ENCODE assay signal across 8 cellular contexts in genomic region chr2:75710577-75711253, GRCh38. TPM values are rescaled to one million over a fixed set of nuclear protein-coding genes. Genes with fewer than 3 reads are reported as not detected.
DNase-seq lines count a peak whose midpoint lies in the region; ATAC-seq and TF ChIP-seq lines count a peak whose summit lies in the region.

TSS of gene GCFC2 (minus strand) at chr2:75710915. CDS start at chr2:75710855, 60 bp downstream.

- H3K9me3 ChIP-seq in heart right ventricle = no peaks in the 10 kb centered on the region

- H3K4me3 ChIP-seq in GM12875 (ENCODE audit: low read depth, low read length) (peak within 1 kb of the TSS; percentile 54), heart right ventricle (peak within 1 kb of the TSS; percentile 52 to 93 (median 81))

- H3K27ac Mint-ChIP-seq in progenitor cell of endocrine pancreas = peak within 1 kb of the TSS; percentile 98

- H3K36me3 ChIP-seq in heart right ventricle = peaks cover 0 to 8% (median 4%) of the 10 kb centered on the region in 9 donors

- H3K9me3 Mint-ChIP-seq in progenitor cell of endocrine pancreas (ENCODE audit: low read depth) = peaks cover 5% of the 10 kb centered on the region

- peaks cover 11% of the 10 kb centered on the region for H3K36me3 Mint-ChIP-seq in progenitor cell of endocrine pancreas (ENCODE audit: insufficient read depth)

- WGBS in adipose tissue, 3 donors = 0 to 2% (median 1%) methylated on average over 55 to 66 of the region's 66 CpGs
- WGBS in heart right ventricle, 2 donors = 1% methylated on average over 66 of the region's 66 CpGs

- TF ChIP-seq CTCF in GM12875 (IDR thresholded peaks at IDR 0.05; ENCODE audit: borderline replicate concordance, insufficient read depth, low read depth, low read length) = peak; percentile 46; the same call in 1 of the 2 replicates
- TF ChIP-seq CTCF in heart right ventricle (IDR thresholded peaks at IDR 0.05) = peak in 8 of 9 donors; percentile 17 to 68 (median 48)
- peak; percentile 57 for TF ChIP-seq CTCF in progenitor cell of endocrine pancreas (IDR thresholded peaks at IDR 0.05; ENCODE audit: unreplicated experiment)

- intact Hi-C loops in heart right ventricle (cut with DNase I) = loop anchor here in 1 of 10 donors (10.0 kb wide), 1 partner anchor 66 kb away; the partner anchor contains the start of gene MRPL19

- H3K27me3 Mint-ChIP-seq in progenitor cell of endocrine pancreas = no peaks in the 10 kb centered on the region

- H3K27me3 ChIP-seq in heart right ventricle = no peaks in the 10 kb centered on the region

- H3K27ac ChIP-seq in adipose tissue (ENCODE audit: low read depth, low read length) = peak within 1 kb of the TSS; percentile 13
- peak within 1 kb of the TSS; percentile 83 to 96 (median 92) for H3K27ac ChIP-seq in heart right ventricle

- DNase-seq in NCI-H1417 (lab: John Stamatoyannopoulos, UW) (peak; percentile 73 to 92 (median 91)), T follicular helper cell (ENCODE audit: low read depth) (peak; percentile 67), heart right ventricle (peak; percentile 87 to 91), progenitor cell of endocrine pancreas (ENCODE audit: low spot score, unreplicated experiment) (peak; percentile 71), ureter (ENCODE audit: low spot score) (peak; percentile 87)

- peaks cover 0 to 34% (median 19%) of the 10 kb centered on the region in 9 donors for H3K4me1 ChIP-seq in heart right ventricle

- ATAC-seq in HG02763 (IDR thresholded peaks at IDR 0.05; ENCODE audit: unreplicated experiment) (peak; percentile 95), heart right ventricle (peak; percentile 96 to 99 (median 98))

- peaks cover 25% of the 10 kb centered on the region for H3K4me1 Mint-ChIP-seq in progenitor cell of endocrine pancreas (ENCODE audit: low read depth)

- H3K4me3 Mint-ChIP-seq in progenitor cell of endocrine pancreas (ENCODE audit: low read depth) = peak within 1 kb of the TSS; percentile 76

RNA-seq across cellular contexts. Expression of gene GCFC2, which starts in this region (rescaled TPM):
- polyA plus RNA-seq in adipose tissue (10 to 100 TPM in 2 of 3 donors, 1 to 10 TPM in 1; 8.0 to 11.5 (median 11.5) TPM), heart right ventricle (10 to 100 TPM in 1 of 2 donors, 1 to 10 TPM in 1; 7.7 to 23.0 TPM)
- total RNA-seq in heart right ventricle (10 to 100 TPM in 9 of 10 donors, 1 to 10 TPM in 1; 9.5 to 15.3 (median 12.8) TPM), progenitor cell of endocrine pancreas (27.8 and 34.9 TPM in 2 replicates), ureter (23.8 TPM)

Comparison
In these comparisons a context has a peak if more than half of its experiments do, and no peak if none do; other contexts are left out.
1. Peak in every context shown above with its lines: DNase-seq, ATAC-seq, H3K4me3 ChIP-seq and H3K27ac ChIP-seq.